ENCODE assay signal across 37 cellular contexts in the genomic region with DNA sequence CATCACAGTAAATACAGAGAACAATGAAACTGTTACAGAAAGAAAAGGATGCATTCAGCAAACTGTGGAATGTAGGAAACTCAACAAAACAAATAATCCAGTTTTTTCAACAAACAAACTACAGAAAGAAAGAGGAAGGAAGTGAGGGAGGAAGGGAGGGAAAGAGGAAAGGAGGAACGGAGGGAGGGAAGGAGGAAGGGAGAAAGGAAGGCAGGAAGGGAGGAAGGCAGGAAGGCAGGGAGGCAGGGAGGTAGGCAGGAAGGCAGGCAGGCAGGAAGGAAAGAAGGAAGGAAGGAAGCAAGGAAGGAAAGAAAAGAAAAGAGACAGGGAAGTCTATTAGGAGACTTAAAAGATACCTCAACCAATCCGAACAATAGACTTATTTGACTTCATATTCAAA.
"Had no signal": no experiment of that assay in that cellular context is flagged by ENCODE, and none has a peak within 500 bp of the region (broad histone marks: within the 10 kb centered on the region; RNA-seq: fewer than 3 reads in every experiment).

No MANE protein-coding gene starts in this region.

- ATAC-seq: activated CD4-positive, alpha-beta T cell treated with anti-CD3 and anti-CD28 coated beads for 36 hours; activated CD4-positive, CD25-positive, alpha-beta regulatory T cell treated with anti-CD3 and anti-CD28 coated beads, Interleukin-2, amount 50 U/mL, for 24 hours; activated CD8-positive, alpha-beta memory T cell treated with anti-CD3 and anti-CD28 coated beads, Interleukin-2, amount 10 ng/mL, durations not matched to agents 7 days and 5 days; activated CD8-positive, alpha-beta T cell treated with anti-CD3 and anti-CD28 coated beads, Interleukin-2, amount 10 ng/mL, durations not matched to agents 7 days and 5 days; activated naive CD8-positive, alpha-beta T cell treated with anti-CD3 and anti-CD28 coated beads, Interleukin-2, amount 50 U/mL, for 24 hours had no signal

- H3K4me3 Mint-ChIP-seq: activated CD4-positive, alpha-beta memory T cell treated with anti-CD3 and anti-CD28 coated beads, Interleukin-2, amount 10 ng/mL, durations not matched to agents 7 days and 5 days; activated CD4-positive, alpha-beta T cell treated with anti-CD3 and anti-CD28 coated beads for 36 hours; activated CD4-positive, alpha-beta T cell treated with anti-CD3 and anti-CD28 coated beads, Interleukin-2, amount 10 ng/mL, durations not matched to agents 7 days and 5 days; activated CD8-positive, alpha-beta memory T cell treated with anti-CD3 and anti-CD28 coated beads, Interleukin-2, amount 10 ng/mL, durations not matched to agents 7 days and 5 days; activated CD8-positive, alpha-beta T cell treated with anti-CD3 and anti-CD28 coated beads, Interleukin-2, amount 10 ng/mL, durations not matched to agents 7 days and 5 days; activated naive CD4-positive, alpha-beta T cell treated with anti-CD3 and anti-CD28 coated beads, Interleukin-2, amount 10 ng/mL, durations not matched to agents 7 days and 5 days; activated naive CD4-positive, alpha-beta T cell treated with anti-CD3 and anti-CD28 coated beads, Interleukin-2, amount 50 U/mL, for 24 hours; activated naive CD8-positive, alpha-beta T cell; activated naive CD8-positive, alpha-beta T cell treated with anti-CD3 and anti-CD28 coated beads, Interleukin-2, amount 10 ng/mL, durations not matched to agents 7 days and 5 days; activated naive CD8-positive, alpha-beta T cell treated with anti-CD3 and anti-CD28 coated beads, Interleukin-2, amount 50 U/mL, for 24 hours; activated T-cell treated with anti-CD3 and anti-CD28 coated beads, Interleukin-2, amount 50 U/mL, for 24 hours; brain; central memory CD8-positive, alpha-beta T cell; T-helper 1 cell treated with Interleukin-12 subunit alpha and Interleukin-12 subunit beta and Interleukin-4 antibody, amounts not matched to agents 30 μg/mL and 1 μg/mL, for 36 hours; T-helper 2 cell treated with Interferon-gamma antibody and Interleukin-4, amounts not matched to agents 5 μg/mL and 100 μg/mL, for 36 hours had no signal

- H3K4me3 ChIP-seq: ascending aorta, cardiac muscle cell had no signal

- H3K36me3 ChIP-seq: ascending aorta, cardiac muscle cell had no signal

- DNase-seq: activated CD4-positive, alpha-beta memory T cell treated with anti-CD3 and anti-CD28 coated beads, Interleukin-2, amount 10 ng/mL, durations not matched to agents 7 days and 5 days; activated CD4-positive, alpha-beta T cell treated with anti-CD3 and anti-CD28 coated beads for 1 hour; activated CD4-positive, alpha-beta T cell treated with anti-CD3 and anti-CD28 coated beads for 36 hours; activated CD4-positive, alpha-beta T cell treated with anti-CD3 and anti-CD28 coated beads for 48 hours; activated CD4-positive, alpha-beta T cell treated with anti-CD3 and anti-CD28 coated beads, Interleukin-2, amount 10 ng/mL, durations not matched to agents 7 days and 5 days; activated CD4-positive, alpha-beta T cell treated with anti-CD3 and anti-CD28 coated beads, Interleukin-2, amount 50 U/mL, for 48 hours; activated CD4-positive, CD25-positive, alpha-beta regulatory T cell; activated CD8-positive, alpha-beta memory T cell treated with anti-CD3 and anti-CD28 coated beads for 24 hours; activated CD8-positive, alpha-beta memory T cell treated with anti-CD3 and anti-CD28 coated beads, Interleukin-2, amount 10 ng/mL, durations not matched to agents 7 days and 5 days; activated CD8-positive, alpha-beta memory T cell treated with anti-CD3 and anti-CD28 coated beads, Interleukin-2, amount 50 U/mL, for 48 hours; activated CD8-positive, alpha-beta T cell treated with anti-CD3 and anti-CD28 coated beads, Interleukin-2, amount 10 ng/mL, durations not matched to agents 7 days and 5 days; activated effector memory CD4-positive, alpha-beta T cell treated with Interleukin-2 at 50 U/mL for 16 hours; activated gamma-delta T cell; activated naive CD4-positive, alpha-beta T cell treated with anti-CD3 and anti-CD28 coated beads, Interleukin-2, amount 10 ng/mL, durations not matched to agents 7 days and 5 days; activated naive CD4-positive, alpha-beta T cell treated with Interleukin-2 at 50 U/mL for 16 hours; activated naive CD8-positive, alpha-beta T cell treated with anti-CD3 and anti-CD28 coated beads, Interleukin-2, amount 10 ng/mL, durations not matched to agents 7 days and 5 days; activated naive CD8-positive, alpha-beta T cell treated with anti-CD3 and anti-CD28 coated beads, Interleukin-2, amount 50 U/mL, for 24 hours; activated T-cell treated with anti-CD3 and anti-CD28 coated beads, Interleukin-2, amount 50 U/mL, for 24 hours; activated T-cell treated with anti-CD3 and anti-CD28 coated beads, Interleukin-2, amount 50 U/mL, for 48 hours; amygdala; anterior cingulate cortex; caudate nucleus; SW 1271; T-helper 1 cell; T-helper 2 cell; T-helper 9 cell had no signal

- H3K27ac Mint-ChIP-seq: activated CD4-positive, alpha-beta memory T cell treated with anti-CD3 and anti-CD28 coated beads, Interleukin-2, amount 10 ng/mL, durations not matched to agents 7 days and 5 days; activated CD4-positive, alpha-beta T cell treated with anti-CD3 and anti-CD28 coated beads for 36 hours; activated CD4-positive, alpha-beta T cell treated with anti-CD3 and anti-CD28 coated beads, Interleukin-2, amount 10 ng/mL, durations not matched to agents 7 days and 5 days; activated CD8-positive, alpha-beta memory T cell treated with anti-CD3 and anti-CD28 coated beads, Interleukin-2, amount 10 ng/mL, durations not matched to agents 7 days and 5 days; activated CD8-positive, alpha-beta T cell treated with anti-CD3 and anti-CD28 coated beads, Interleukin-2, amount 10 ng/mL, durations not matched to agents 7 days and 5 days; activated naive CD4-positive, alpha-beta T cell treated with anti-CD3 and anti-CD28 coated beads, Interleukin-2, amount 10 ng/mL, durations not matched to agents 7 days and 5 days; activated naive CD4-positive, alpha-beta T cell treated with anti-CD3 and anti-CD28 coated beads, Interleukin-2, amount 50 U/mL, for 24 hours; activated naive CD8-positive, alpha-beta T cell; activated naive CD8-positive, alpha-beta T cell treated with anti-CD3 and anti-CD28 coated beads, Interleukin-2, amount 10 ng/mL, durations not matched to agents 7 days and 5 days; activated naive CD8-positive, alpha-beta T cell treated with anti-CD3 and anti-CD28 coated beads, Interleukin-2, amount 50 U/mL, for 24 hours; activated T-cell treated with anti-CD3 and anti-CD28 coated beads, Interleukin-2, amount 50 U/mL, for 24 hours; activated T-helper 2 cell treated with anti-CD3 and anti-CD28 coated beads, Interferon-gamma antibody, Interleukin-2, Interleukin-4, amounts not matched to agents 10 μg/mL and 5 μg/mL and 100 μg/mL, durations not matched to agents 14 hours and 24 hours and 36 hours; brain; T-helper 1 cell treated with Interleukin-12 subunit alpha and Interleukin-12 subunit beta and Interleukin-4 antibody, amounts not matched to agents 30 μg/mL and 1 μg/mL, for 36 hours; T-helper 2 cell treated with Interferon-gamma antibody and Interleukin-4, amounts not matched to agents 5 μg/mL and 100 μg/mL, for 36 hours had no signal

- H3K27me3 Mint-ChIP-seq: activated CD4-positive, alpha-beta memory T cell treated with anti-CD3 and anti-CD28 coated beads, Interleukin-2, amount 10 ng/mL, durations not matched to agents 7 days and 5 days; activated CD4-positive, alpha-beta T cell treated with anti-CD3 and anti-CD28 coated beads, Interleukin-2, amount 10 ng/mL, durations not matched to agents 7 days and 5 days; activated CD8-positive, alpha-beta memory T cell treated with anti-CD3 and anti-CD28 coated beads, Interleukin-2, amount 10 ng/mL, durations not matched to agents 7 days and 5 days; activated naive CD4-positive, alpha-beta T cell treated with anti-CD3 and anti-CD28 coated beads, Interleukin-2, amount 10 ng/mL, durations not matched to agents 7 days and 5 days; activated naive CD4-positive, alpha-beta T cell treated with anti-CD3 and anti-CD28 coated beads, Interleukin-2, amount 50 U/mL, for 24 hours; activated naive CD8-positive, alpha-beta T cell treated with anti-CD3 and anti-CD28 coated beads, Interleukin-2, amount 10 ng/mL, durations not matched to agents 7 days and 5 days; activated naive CD8-positive, alpha-beta T cell treated with anti-CD3 and anti-CD28 coated beads, Interleukin-2, amount 50 U/mL, for 24 hours; activated T-cell treated with anti-CD3 and anti-CD28 coated beads, Interleukin-2, amount 50 U/mL, for 24 hours; brain; central memory CD8-positive, alpha-beta T cell had no signal

- H3K4me1 ChIP-seq: ascending aorta had no signal

- H3K4me1 Mint-ChIP-seq: activated CD4-positive, alpha-beta memory T cell treated with anti-CD3 and anti-CD28 coated beads, Interleukin-2, amount 10 ng/mL, durations not matched to agents 7 days and 5 days; activated CD4-positive, alpha-beta T cell treated with anti-CD3 and anti-CD28 coated beads for 36 hours; activated CD4-positive, alpha-beta T cell treated with anti-CD3 and anti-CD28 coated beads, Interleukin-2, amount 10 ng/mL, durations not matched to agents 7 days and 5 days; activated CD8-positive, alpha-beta memory T cell treated with anti-CD3 and anti-CD28 coated beads, Interleukin-2, amount 10 ng/mL, durations not matched to agents 7 days and 5 days; activated naive CD4-positive, alpha-beta T cell treated with anti-CD3 and anti-CD28 coated beads, Interleukin-2, amount 10 ng/mL, durations not matched to agents 7 days and 5 days; activated naive CD4-positive, alpha-beta T cell treated with anti-CD3 and anti-CD28 coated beads, Interleukin-2, amount 50 U/mL, for 24 hours; activated naive CD8-positive, alpha-beta T cell treated with anti-CD3 and anti-CD28 coated beads, Interleukin-2, amount 10 ng/mL, durations not matched to agents 7 days and 5 days; activated naive CD8-positive, alpha-beta T cell treated with anti-CD3 and anti-CD28 coated beads, Interleukin-2, amount 50 U/mL, for 24 hours; brain; central memory CD8-positive, alpha-beta T cell had no signal

- FAIRE-seq: bronchial epithelial cell had no signal

- H3K27ac ChIP-seq: ascending aorta, cardiac muscle cell had no signal

- H3K27me3 ChIP-seq: ascending aorta, cardiac muscle cell had no signal

- H3K36me3 Mint-ChIP-seq: activated CD8-positive, alpha-beta memory T cell treated with anti-CD3 and anti-CD28 coated beads, Interleukin-2, amount 10 ng/mL, durations not matched to agents 7 days and 5 days; activated naive CD4-positive, alpha-beta T cell treated with anti-CD3 and anti-CD28 coated beads, Interleukin-2, amount 10 ng/mL, durations not matched to agents 7 days and 5 days; brain had no signal
